21 cellular contexts compared by ENCODE assay signal in the genomic region with DNA sequence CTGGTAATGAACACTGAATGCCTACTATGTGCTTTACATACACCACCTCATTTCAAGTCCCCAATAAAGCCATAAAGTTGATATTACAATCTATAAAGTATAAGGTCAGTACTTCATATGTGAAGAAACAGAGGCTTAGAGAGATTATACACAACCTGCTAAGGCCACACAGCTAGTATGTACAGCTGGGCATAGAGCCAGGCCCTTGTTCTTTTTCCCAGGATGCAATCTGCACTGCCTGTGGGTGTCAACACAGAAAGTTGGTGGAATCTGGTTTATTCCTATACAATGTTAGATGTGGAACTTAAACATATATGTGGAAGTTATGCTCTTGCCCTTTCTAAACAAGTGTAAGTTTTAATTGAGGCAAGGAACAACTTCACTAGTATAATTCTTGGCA.
"Had no signal": no experiment of that assay in that cellular context is flagged by ENCODE, and none has a peak within 500 bp of the region (broad histone marks: within the 10 kb centered on the region; RNA-seq: fewer than 3 reads in every experiment).

No MANE protein-coding gene starts in this region.

- DNase-seq: activated CD4-positive, alpha-beta T cell treated with anti-CD3 and anti-CD28 coated beads for 1 hour; activated CD4-positive, alpha-beta T cell treated with anti-CD3 and anti-CD28 coated beads, Interleukin-2, amount 50 U/mL, for 1 hour; activated CD8-positive, alpha-beta T cell treated with anti-CD3 and anti-CD28 coated beads, Interleukin-2, amount 10 ng/mL, durations not matched to agents 7 days and 5 days; activated gamma-delta T cell treated with Interleukin-2 at 50 U/mL for 16 hours; activated T-cell treated with anti-CD3 and anti-CD28 coated beads, Interleukin-2, amount 50 U/mL, for 1 hour; aorta; caudate nucleus; effector memory CD4-positive, alpha-beta T cell; esophagus squamous epithelium; heart left ventricle; islet precursor cell; left cardiac atrium; midbrain; natural killer cell; ovary; psoas muscle; right cardiac atrium; stimulated activated naive B cell treated with anti-CD40 and anti-IgM and Interleukin-4, amounts not matched to agents 10 μg/mL and 1 μg/mL and 100 μg/mL, for 72 hours; T-cell; testis had no signal

- ATAC-seq: activated CD8-positive, alpha-beta T cell treated with anti-CD3 and anti-CD28 coated beads, Interleukin-2, amount 10 ng/mL, durations not matched to agents 7 days and 5 days; heart left ventricle; left cardiac atrium; natural killer cell; psoas muscle; right cardiac atrium; stimulated activated naive B cell treated with anti-CD40 and anti-IgM and Interleukin-4, amounts not matched to agents 10 μg/mL and 1 μg/mL and 100 μg/mL, for 72 hours; T-cell had no signal

- H3K4me3 ChIP-seq: esophagus squamous epithelium, heart left ventricle, ovary, psoas muscle, skin epidermis, testis had no signal
